1 cellular context compared by ENCODE assay signal in the genomic region with DNA sequence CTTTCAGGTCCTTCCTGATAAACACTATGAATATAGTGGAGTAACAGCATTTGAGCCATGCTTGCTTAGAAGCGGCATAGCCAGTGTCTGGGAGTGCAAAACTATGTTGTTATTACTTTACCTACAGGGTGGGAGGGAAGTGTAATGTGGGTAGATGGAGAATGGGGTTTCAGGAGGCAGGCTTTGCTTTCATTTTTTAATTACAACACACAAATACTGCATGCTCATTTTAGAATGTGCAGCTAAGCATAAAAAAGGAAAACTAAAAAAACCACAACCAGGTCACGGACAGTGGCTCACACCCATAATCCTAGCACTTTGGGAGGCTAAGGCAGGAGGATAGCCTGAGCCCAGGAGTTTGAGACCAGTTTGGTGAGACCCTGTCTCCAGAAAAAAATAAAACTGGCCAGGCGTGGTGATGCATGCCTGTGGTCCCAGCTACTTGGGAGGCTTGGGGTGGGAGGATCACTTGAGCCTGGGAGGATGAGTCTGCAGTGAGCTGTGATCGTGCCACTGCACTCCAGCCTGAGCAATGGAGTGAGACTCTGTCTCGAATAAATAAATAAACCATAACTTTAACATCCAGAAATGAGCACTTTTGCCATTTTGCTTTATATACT.
TF ChIP-seq lines count a peak whose summit lies in the region.

No MANE protein-coding gene starts in this region.

TF ChIP-seq in SK-N-SH, 30 proteins besides CTCF, POLR2A, EP300 and RAD21 (continued from another document):
- TF ChIP-seq, protein P1, sequence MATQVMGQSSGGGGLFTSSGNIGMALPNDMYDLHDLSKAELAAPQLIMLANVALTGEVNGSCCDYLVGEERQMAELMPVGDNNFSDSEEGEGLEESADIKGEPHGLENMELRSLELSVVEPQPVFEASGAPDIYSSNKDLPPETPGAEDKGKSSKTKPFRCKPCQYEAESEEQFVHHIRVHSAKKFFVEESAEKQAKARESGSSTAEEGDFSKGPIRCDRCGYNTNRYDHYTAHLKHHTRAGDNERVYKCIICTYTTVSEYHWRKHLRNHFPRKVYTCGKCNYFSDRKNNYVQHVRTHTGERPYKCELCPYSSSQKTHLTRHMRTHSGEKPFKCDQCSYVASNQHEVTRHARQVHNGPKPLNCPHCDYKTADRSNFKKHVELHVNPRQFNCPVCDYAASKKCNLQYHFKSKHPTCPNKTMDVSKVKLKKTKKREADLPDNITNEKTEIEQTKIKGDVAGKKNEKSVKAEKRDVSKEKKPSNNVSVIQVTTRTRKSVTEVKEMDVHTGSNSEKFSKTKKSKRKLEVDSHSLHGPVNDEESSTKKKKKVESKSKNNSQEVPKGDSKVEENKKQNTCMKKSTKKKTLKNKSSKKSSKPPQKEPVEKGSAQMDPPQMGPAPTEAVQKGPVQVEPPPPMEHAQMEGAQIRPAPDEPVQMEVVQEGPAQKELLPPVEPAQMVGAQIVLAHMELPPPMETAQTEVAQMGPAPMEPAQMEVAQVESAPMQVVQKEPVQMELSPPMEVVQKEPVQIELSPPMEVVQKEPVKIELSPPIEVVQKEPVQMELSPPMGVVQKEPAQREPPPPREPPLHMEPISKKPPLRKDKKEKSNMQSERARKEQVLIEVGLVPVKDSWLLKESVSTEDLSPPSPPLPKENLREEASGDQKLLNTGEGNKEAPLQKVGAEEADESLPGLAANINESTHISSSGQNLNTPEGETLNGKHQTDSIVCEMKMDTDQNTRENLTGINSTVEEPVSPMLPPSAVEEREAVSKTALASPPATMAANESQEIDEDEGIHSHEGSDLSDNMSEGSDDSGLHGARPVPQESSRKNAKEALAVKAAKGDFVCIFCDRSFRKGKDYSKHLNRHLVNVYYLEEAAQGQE (IDR thresholded peaks at IDR 0.05; ENCODE audit: low read depth, low read length) = no peak
